Comparison of ENCODE assay signal across 9 cellular contexts in the genomic region with DNA sequence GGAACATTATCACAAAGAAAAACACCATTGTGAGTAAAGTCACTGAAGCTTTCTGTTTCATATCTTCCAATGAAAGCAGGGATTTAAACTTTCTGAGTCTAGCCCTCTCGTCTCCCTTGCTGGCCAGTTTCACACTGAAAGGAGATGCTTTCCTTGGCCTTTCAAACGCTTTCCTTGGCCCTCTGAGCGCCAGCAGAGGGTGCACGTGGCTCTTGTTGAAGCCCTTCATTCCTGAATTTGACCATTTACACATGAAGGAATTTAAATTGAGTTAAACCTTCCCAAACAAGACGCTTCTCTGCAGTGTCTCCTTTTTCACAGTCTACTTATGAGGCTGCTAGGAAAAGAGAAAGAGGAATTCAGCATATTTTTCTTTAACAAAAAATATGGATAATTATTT. TPM values are rescaled to one million over a fixed set of nuclear protein-coding genes. Genes with fewer than 3 reads are reported as not detected.
A peak's percentile ranks its signal among the peaks of the same experiment; 100 is the strongest.
DNase-seq lines count a peak whose midpoint lies in the region; TF ChIP-seq lines count a peak whose summit lies in the region.
"Had no signal": no experiment of that assay in that cellular context is flagged by ENCODE, and none has a peak within 500 bp of the region (broad histone marks: within the 10 kb centered on the region; RNA-seq: fewer than 3 reads in every experiment).

No MANE protein-coding gene starts in this region.

- peaks cover 9% of the 10 kb centered on the region in 2 donors for H3K27me3 Mint-ChIP-seq in CD4-positive, alpha-beta memory T cell

- H3K36me3 Mint-ChIP-seq in CD4-positive, alpha-beta memory T cell = no peaks in the 10 kb centered on the region

- H3K79me2 ChIP-seq in GM23248 (ENCODE audit: insufficient read depth) = peaks cover 50% of the 10 kb centered on the region

- peak overlapping the region; percentile 2 for H3K4me2 ChIP-seq in GM23248 (ENCODE audit: unreplicated experiment)

- peaks cover 96% of the 10 kb centered on the region for H3F3A ChIP-seq in GM23248 (ENCODE audit: insufficient read depth)

- H3K36me3 ChIP-seq in GM23248 (ENCODE audit: low read depth) = peaks cover 52% of the 10 kb centered on the region
- H3K36me3 ChIP-seq in CD4-positive, alpha-beta memory T cell (ENCODE audit: insufficient read depth, low read length) = no peaks in the 10 kb centered on the region

- H3K9me3 Mint-ChIP-seq in CD4-positive, alpha-beta memory T cell = no peaks in the 10 kb centered on the region

- WGBS in GM23248 (ENCODE audit: low coverage in 1 of 2, low lambda C conversion rate in 2 of 2, missing lambda C conversion rate in 2 of 2), 2 experiments = 8 to 12% methylated on average over 5 of the region's 5 CpGs

- H3K9me2 ChIP-seq in GM23248 (ENCODE audit: insufficient read depth) = no peaks in the 10 kb centered on the region

- H4K20me1 ChIP-seq in GM23248 (ENCODE audit: insufficient read depth) = no peaks in the 10 kb centered on the region; the same call in 1 of the 2 replicates

- intact Hi-C loops in posterior vena cava (cut with DNase I) = no loop called here
- intact Hi-C loops in CD4-positive, alpha-beta memory T cell (cut with micrococcal nuclease) = no loop called here

- DNase-seq in GM23248 (peak; percentile 70), NCI-H69 (lab: John Stamatoyannopoulos, UW) (peak; percentile 86), epithelial cell of esophagus (ENCODE audit: low read depth) (peak; percentile 40), posterior vena cava (ENCODE audit: low spot score) (peak; percentile 85), epidermal melanocyte (ENCODE audit: insufficient read length, low spot score) (no peak)
- DNase-seq in stimulated activated CD4-positive, alpha-beta T cell treated with anti-CD3 and anti-CD28 coated beads, Interleukin-12 subunit alpha, Interleukin-12 subunit beta, amount 100 ng/mL, for 4 hours = no peak
- DNase-seq in NK-92 treated with Interleukin-12 subunit alpha and Interleukin-12 subunit beta, amount 100 ng/mL, for 24 hours (lab: John Stamatoyannopoulos, UW) = no peak
- no peak for DNase-seq in CD4-positive, alpha-beta memory T cell

- in situ Hi-C loops in GM23248 (cut with MboI) = no loop called here

- POLR2A ChIA-PET in CD4-positive, alpha-beta memory T cell (lab: Charles Lee; ENCODE audit: partially characterized antibody) = no interaction called here

- no peak overlapping the region for H2AFZ ChIP-seq in GM23248

- H3K9ac ChIP-seq in GM23248 = peak overlapping the region; percentile 45; the same call in 1 of the 2 replicates

- peaks cover 5 to 19% (median 14%) of the 10 kb centered on the region in 4 donors for H3K4me1 Mint-ChIP-seq in CD4-positive, alpha-beta memory T cell

- H3K4me1 ChIP-seq in GM23248 (ENCODE audit: insufficient read depth) = peaks cover 62% of the 10 kb centered on the region
- H3K4me1 ChIP-seq in CD4-positive, alpha-beta memory T cell (ENCODE audit: insufficient read depth, low read length) = peaks cover 14% of the 10 kb centered on the region

- no peaks in the 10 kb centered on the region for H3K9me3 ChIP-seq in GM23248 (ENCODE audit: low read depth)
- no peaks in the 10 kb centered on the region for H3K9me3 ChIP-seq in CD4-positive, alpha-beta memory T cell (ENCODE audit: control insufficient read depth in 1 of 2, low read length in 2 of 2)

- CTCF ChIA-PET in CD4-positive, alpha-beta memory T cell (lab: Charles Lee; ENCODE audit: partially characterized antibody) = interaction anchor here (1.1 kb wide), 1 partner anchor 11 kb away, joined by 4 read pairs; no protein-coding TSS in a partner anchor

- TF ChIP-seq CTCF in epithelial cell of esophagus (IDR thresholded peaks at IDR 0.05; ENCODE audit: insufficient read depth, low read depth, low read length, missing control alignments) = peak; percentile 56

- H3K27ac ChIP-seq in GM23248 = peak overlapping the region; percentile 53
- H3K27ac ChIP-seq in CD4-positive, alpha-beta memory T cell (ENCODE audit: low read depth, low read length) = no peak overlapping the region
- H3K27ac ChIP-seq: SK-N-MC had no signal

- no peak overlapping the region for H3K4me3 Mint-ChIP-seq in CD4-positive, alpha-beta memory T cell

- no peak overlapping the region for H3K4me3 ChIP-seq in GM23248
- H3K4me3 ChIP-seq in epithelial cell of esophagus (ENCODE audit: low read length) = no peak overlapping the region
- H3K4me3 ChIP-seq in CD4-positive, alpha-beta memory T cell (ENCODE audit: low read length in 2 of 2) = no peak overlapping the region
- H3K4me3 ChIP-seq: SK-N-MC had no signal

- peak overlapping the region in 1 of 7 donors; percentile 14 for H3K27ac Mint-ChIP-seq in CD4-positive, alpha-beta memory T cell

- H3K27me3 ChIP-seq in GM23248 (replicated peaks; ENCODE audit: insufficient read depth) = no peaks in the 10 kb centered on the region
- no peaks in the 10 kb centered on the region for H3K27me3 ChIP-seq in CD4-positive, alpha-beta memory T cell (ENCODE audit: insufficient read depth, low read length)

RNA-seq across cellular contexts. Expression of a gene that starts 21.5 kb away (rescaled TPM):
- total RNA-seq in GM23248 (2014; rRNA removed; shearing (Covaris generic)) = 809 and 1,043 TPM in 2 replicates
- polyA plus RNA-seq in GM23248 (2016; fragmentation: Nextera tagmentation; extraction: Ambion mirVana) = 1,317 and 1,390 TPM in 2 replicates
- total RNA-seq in posterior vena cava = 100 to 1,000 TPM; 631 to 647 TPM
- not detected for total RNA-seq in CD4-positive, alpha-beta memory T cell
- polyA plus RNA-seq in CD4-positive, alpha-beta memory T cell = not detected

Comparison
In these comparisons a context has a peak if more than half of its experiments do, and no peak if none do; other contexts are left out.
1. DNase-seq: peak in GM23248 (single experiment), NCI-H69 (single experiment), epithelial cell of esophagus (single experiment) and posterior vena cava (single experiment); none in epidermal melanocyte (single experiment), stimulated activated CD4-positive, alpha-beta T cell treated with anti-CD3 and anti-CD28 coated beads, Interleukin-12 subunit alpha, Interleukin-12 subunit beta, amount 100 ng/mL, for 4 hours (single experiment), NK-92 treated with Interleukin-12 subunit alpha and Interleukin-12 subunit beta, amount 100 ng/mL, for 24 hours (single experiment) and CD4-positive, alpha-beta memory T cell (0 of 5).
2. RNA of a gene that starts 21.5 kb away (total RNA-seq): 809 to 1,043 TPM in GM23248 and 631 to 647 TPM in posterior vena cava; not detected in CD4-positive, alpha-beta memory T cell; every median in the first group is over 100 times any median in the second.